ENCODE assay signal across 12 cellular contexts in genomic region chr11:75767793-75768111, GRCh38. TPM values are rescaled to one million over a fixed set of nuclear protein-coding genes. Genes with fewer than 3 reads are reported as not detected.
A peak's percentile ranks its signal among the peaks of the same experiment; 100 is the strongest.
DNase-seq lines count a peak whose midpoint lies in the region; ATAC-seq, FAIRE-seq and TF ChIP-seq lines count a peak whose summit lies in the region.
"Had no signal": no experiment of that assay in that cellular context is flagged by ENCODE, and none has a peak within 500 bp of the region (broad histone marks: within the 10 kb centered on the region; RNA-seq: fewer than 3 reads in every experiment).

No MANE protein-coding gene starts in this region.

- POLR2A ChIA-PET in CD4-positive, alpha-beta memory T cell (lab: Charles Lee; ENCODE audit: partially characterized antibody), result interaction anchor here (1.0 kb wide), 1 partner anchor 48 kb away, joined by 3 read pairs; the partner anchor contains the start of gene UVRAG

- no peak for FAIRE-seq in urothelium cell line (lab: Jason Lieb, UNC)
- FAIRE-seq: islet of Langerhans had no signal

- H3K4me3 Mint-ChIP-seq in CD4-positive, alpha-beta memory T cell, result peak overlapping the region in 6 of 8 donors; percentile 70 to 87 (median 76)
- H3K4me3 Mint-ChIP-seq in effector memory CD8-positive, alpha-beta T cell, result peak overlapping the region; percentile 83 to 87

- peaks cover 38% of the 10 kb centered on the region for H3K79me2 ChIP-seq in OCI-LY3 (ENCODE audit: low read length)
- H3K79me2 ChIP-seq in osteoblast (ENCODE audit: insufficient read depth, low read length), result no peaks in the 10 kb centered on the region

- no peaks in the 10 kb centered on the region for H4K20me1 ChIP-seq in OCI-LY3 (ENCODE audit: insufficient read depth, low read length)
- H4K20me1 ChIP-seq in osteoblast (ENCODE audit: insufficient read depth, low read length), result no peaks in the 10 kb centered on the region

- peak overlapping the region in 1 of 7 donors; percentile 39 for H3K27ac Mint-ChIP-seq in CD4-positive, alpha-beta memory T cell
- H3K27ac Mint-ChIP-seq in effector memory CD8-positive, alpha-beta T cell, result peak overlapping the region; percentile 87 to 91

- H3K36me3 Mint-ChIP-seq in CD4-positive, alpha-beta memory T cell, result no peaks in the 10 kb centered on the region
- H3K36me3 Mint-ChIP-seq in effector memory CD8-positive, alpha-beta T cell (ENCODE audit: insufficient read depth), result peaks cover 8% of the 10 kb centered on the region

- H3K36me3 ChIP-seq in CD4-positive, alpha-beta memory T cell (ENCODE audit: insufficient read depth, low read length), result no peaks in the 10 kb centered on the region
- H3K36me3 ChIP-seq in OCI-LY3 (replicated peaks; ENCODE audit: low read depth, low read length), result peaks cover 4% of the 10 kb centered on the region
- no peaks in the 10 kb centered on the region for H3K36me3 ChIP-seq in osteoblast (ENCODE audit: insufficient read depth, low read length)

- no peak for DNase-seq in CD4-positive, alpha-beta memory T cell
- no peak for DNase-seq in effector memory CD8-positive, alpha-beta T cell
- DNase-seq in osteoblast (ENCODE audit: insufficient read length, low spot score, missing footprints) (no peak), T-helper 2 cell (no peak), urothelium cell line (ENCODE audit: low spot score) (no peak)
- DNase-seq: activated CD4-positive, alpha-beta T cell treated with anti-CD3 and anti-CD28 coated beads, Interleukin-2, amount 50 U/mL, for 1 hour; amniotic stem cell had no signal

- peaks cover 19% of the 10 kb centered on the region for H3K4me1 ChIP-seq in CD4-positive, alpha-beta memory T cell (ENCODE audit: insufficient read depth, low read length)
- H3K4me1 ChIP-seq in OCI-LY3 (ENCODE audit: low read length) (peaks cover 68% of the 10 kb centered on the region), osteoblast (ENCODE audit: insufficient read depth, low read length) (peaks cover 28% of the 10 kb centered on the region)

- intact Hi-C loops in CD4-positive, alpha-beta memory T cell (cut with micrococcal nuclease), result loop anchor here (1.0 to 2.0 kb wide), 2 partner anchors 44 to 47 kb away; partner anchors contain the start of gene UVRAG

- peaks cover 3 to 9% of the 10 kb centered on the region in 2 donors for H3K27me3 Mint-ChIP-seq in CD4-positive, alpha-beta memory T cell
- peaks cover 7 to 52% of the 10 kb centered on the region in 2 donors for H3K27me3 Mint-ChIP-seq in effector memory CD8-positive, alpha-beta T cell

- H3K9me3 ChIP-seq in CD4-positive, alpha-beta memory T cell (ENCODE audit: control insufficient read depth in 1 of 2, low read length in 2 of 2), result no peaks in the 10 kb centered on the region
- no peaks in the 10 kb centered on the region for H3K9me3 ChIP-seq in OCI-LY3 (ENCODE audit: insufficient read depth, low read length)
- H3K9me3 ChIP-seq in osteoblast (ENCODE audit: low read depth, low read length), result no peaks in the 10 kb centered on the region

- peaks cover 0 to 2% (median 0%) of the 10 kb centered on the region in 8 donors for H3K9me3 Mint-ChIP-seq in CD4-positive, alpha-beta memory T cell
- H3K9me3 Mint-ChIP-seq in effector memory CD8-positive, alpha-beta T cell, result no peaks in the 10 kb centered on the region

- ATAC-seq in effector memory CD8-positive, alpha-beta T cell (replicated peaks), result no peak
- ATAC-seq in HG03095 (IDR thresholded peaks at IDR 0.05; ENCODE audit: unreplicated experiment) (no peak), GM19463 (IDR thresholded peaks at IDR 0.05; ENCODE audit: unreplicated experiment) (no peak)

- peak overlapping the region; percentile 68; the same call in 1 of the 2 replicates for H3K9ac ChIP-seq in OCI-LY3 (ENCODE audit: low read length)

- CTCF ChIA-PET in CD4-positive, alpha-beta memory T cell (lab: Charles Lee; ENCODE audit: partially characterized antibody), result no interaction called here

- peaks cover 3% of the 10 kb centered on the region for H3K27me3 ChIP-seq in CD4-positive, alpha-beta memory T cell (ENCODE audit: insufficient read depth, low read length)
- no peaks in the 10 kb centered on the region for H3K27me3 ChIP-seq in OCI-LY3 (ENCODE audit: low read depth, low read length)
- peaks cover 31% of the 10 kb centered on the region for H3K27me3 ChIP-seq in osteoblast (ENCODE audit: insufficient read depth, low read length)

- H3K4me3 ChIP-seq in CD4-positive, alpha-beta memory T cell (ENCODE audit: low read length in 2 of 2), result no peak overlapping the region
- peak overlapping the region; percentile 77 for H3K4me3 ChIP-seq in OCI-LY3 (ENCODE audit: low read length)
- H3K4me3 ChIP-seq in osteoblast (ENCODE audit: insufficient read depth, low read length), result peak overlapping the region; percentile 73

- peak overlapping the region; percentile 76 for H3K4me2 ChIP-seq in OCI-LY3 (ENCODE audit: low read length)
- peak overlapping the region; percentile 86 for H3K4me2 ChIP-seq in osteoblast (ENCODE audit: insufficient read depth, low read length)

- H3K27ac ChIP-seq in CD4-positive, alpha-beta memory T cell (ENCODE audit: low read depth, low read length), result no peak overlapping the region
- peak overlapping the region; percentile 53 for H3K27ac ChIP-seq in OCI-LY3 (ENCODE audit: low read length)
- no peak overlapping the region for H3K27ac ChIP-seq in osteoblast (ENCODE audit: low read depth, low read length)

- H3K4me1 Mint-ChIP-seq in CD4-positive, alpha-beta memory T cell, result peaks cover 2 to 19% (median 9%) of the 10 kb centered on the region in 4 donors
- peaks cover 12 to 13% of the 10 kb centered on the region in 2 donors for H3K4me1 Mint-ChIP-seq in effector memory CD8-positive, alpha-beta T cell (ENCODE audit: low read depth in 2 of 2)

- TF ChIP-seq CTCF in OCI-LY3 (IDR thresholded peaks at IDR 0.05; ENCODE audit: low read depth, low read length) (no peak), osteoblast (IDR thresholded peaks at IDR 0.05; ENCODE audit: extremely low read depth, low read depth, low read length) (no peak)

- no peak overlapping the region; the same call in 1 of the 2 replicates for H2AFZ ChIP-seq in OCI-LY3 (ENCODE audit: low read depth, low read length)
- no peak overlapping the region for H2AFZ ChIP-seq in osteoblast (ENCODE audit: low read length)

RNA-seq across cellular contexts. Expression of gene DGAT2, which starts 0.8 kb away (rescaled TPM):
- under 1 TPM; 0.17 to 0.35 TPM for total RNA-seq in CD4-positive, alpha-beta memory T cell
- under 1 TPM; 0.08 to 0.38 TPM for polyA plus RNA-seq in CD4-positive, alpha-beta memory T cell
- total RNA-seq in osteoblast, result 2.9 and 3.6 TPM in 2 replicates

RNA-seq across cellular contexts. Expression of gene UVRAG, which starts 47.3 kb away (rescaled TPM):
- total RNA-seq in CD4-positive, alpha-beta memory T cell, result 10 to 100 TPM; 22.0 to 32.2 TPM
- 10 to 100 TPM; 11.2 to 20.5 TPM for polyA plus RNA-seq in CD4-positive, alpha-beta memory T cell
- total RNA-seq in osteoblast, result 28.2 and 30.4 TPM in 2 replicates

RNA-seq across cellular contexts. Expression of gene MOGAT2, which starts 50.1 kb away (rescaled TPM):
- not detected for total RNA-seq in CD4-positive, alpha-beta memory T cell
- not detected for polyA plus RNA-seq in CD4-positive, alpha-beta memory T cell
- total RNA-seq in osteoblast, result not detected in 2 replicates
- total RNA-seq: renal cortical epithelial cell had no signal

Comparison
In these comparisons a context has a peak if more than half of its experiments do, and no peak if none do; other contexts are left out.
1. H3K4me3 ChIP-seq: peak in OCI-LY3 (single experiment) and osteoblast (single experiment); none in CD4-positive, alpha-beta memory T cell (0 of 2).